ENCODE assay signal across 8 cellular contexts in the genomic region with DNA sequence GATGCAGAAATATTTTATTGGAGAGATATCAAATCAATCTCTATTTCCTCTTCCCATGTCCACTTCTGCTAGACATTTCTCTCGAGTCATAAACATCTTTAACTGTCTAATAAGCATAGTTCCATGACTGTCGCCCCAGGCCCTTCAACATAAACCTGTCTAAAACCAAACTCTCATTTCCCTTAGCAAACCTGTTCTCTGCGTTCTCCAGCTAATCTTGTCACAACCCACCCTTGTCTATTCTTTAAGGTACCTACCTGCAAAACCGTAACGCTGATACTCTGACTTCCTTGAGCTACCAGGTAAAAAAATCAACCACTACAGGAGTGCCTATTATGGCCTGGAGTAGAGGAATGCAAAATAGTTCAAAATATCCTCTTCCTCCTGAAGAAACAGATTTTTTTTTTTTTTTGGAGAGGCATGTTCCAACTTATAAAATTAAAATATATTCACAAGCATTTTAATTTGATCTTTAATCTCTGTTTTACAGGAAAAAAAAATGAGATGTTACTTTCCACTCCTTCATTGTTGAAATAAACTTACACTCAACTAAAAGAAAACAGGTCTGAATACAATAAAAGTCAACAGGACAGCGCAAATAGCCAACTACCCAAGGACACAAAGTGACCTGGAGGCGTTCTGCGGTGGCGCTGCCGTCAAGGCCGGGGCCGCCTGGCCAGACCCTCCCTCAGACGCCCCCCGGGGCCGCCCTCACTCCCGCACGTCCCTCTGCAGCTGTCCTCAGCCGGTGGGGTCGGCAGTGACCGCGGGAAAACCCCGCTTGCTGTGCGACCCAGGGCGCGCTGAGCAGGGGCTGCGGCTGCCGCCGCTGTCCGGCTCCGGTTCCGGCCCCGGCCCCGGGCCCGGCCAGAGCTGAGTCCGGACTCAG. TPM values are rescaled to one million over a fixed set of nuclear protein-coding genes. Genes with fewer than 3 reads are reported as not detected.
DNase-seq lines count a peak whose midpoint lies in the region; ATAC-seq and TF ChIP-seq lines count a peak whose summit lies in the region.

No MANE protein-coding gene starts in this region.

- H3K27ac Mint-ChIP-seq in activated CD4-positive, alpha-beta T cell treated with anti-CD3 and anti-CD28 coated beads, Interleukin-2, amount 10 ng/mL, durations not matched to agents 7 days and 5 days: peak overlapping the region; percentile 99
- peak overlapping the region; percentile 90 for H3K27ac Mint-ChIP-seq in GM23338
- peak overlapping the region; percentile 79 for H3K27ac Mint-ChIP-seq in activated naive CD4-positive, alpha-beta T cell treated with anti-CD3 and anti-CD28 coated beads, Interleukin-2, amount 50 U/mL, for 24 hours

- H3K36me3 Mint-ChIP-seq in activated CD4-positive, alpha-beta T cell treated with anti-CD3 and anti-CD28 coated beads, Interleukin-2, amount 10 ng/mL, durations not matched to agents 7 days and 5 days (ENCODE audit: low read depth): peaks cover 58% of the 10 kb centered on the region
- H3K36me3 Mint-ChIP-seq in GM23338 (ENCODE audit: low read depth): peaks cover 45% of the 10 kb centered on the region
- peaks cover 26% of the 10 kb centered on the region for H3K36me3 Mint-ChIP-seq in activated naive CD4-positive, alpha-beta T cell treated with anti-CD3 and anti-CD28 coated beads, Interleukin-2, amount 50 U/mL, for 24 hours

- 1 to 2% methylated on average over 35 of the region's 35 CpGs for WGBS in sigmoid colon, 2 donors

- peak; percentile 15 for DNase-seq in activated CD4-positive, alpha-beta T cell treated with anti-CD3 and anti-CD28 coated beads, Interleukin-2, amount 10 ng/mL, durations not matched to agents 7 days and 5 days
- no peak for DNase-seq in activated CD4-positive, alpha-beta T cell treated with anti-CD3 and anti-CD28 coated beads, Interleukin-2, amount 50 U/mL, for 48 hours
- DNase-seq in GM23338 (ENCODE audit: low spot score) (peak; percentile 59), Karpas-422 (peak; percentile 66), right atrium auricular region (ENCODE audit: low spot score) (no peak), sigmoid colon (peak; percentile 63), NCI-H1436 treated with DMSO at 0.1 percent for 48 hours (lab: John Stamatoyannopoulos, UW) (no peak)

- peaks cover 19% of the 10 kb centered on the region for H3K4me1 ChIP-seq in GM23338 (ENCODE audit: insufficient read depth)
- peaks cover 38% of the 10 kb centered on the region for H3K4me1 ChIP-seq in Karpas-422 (ENCODE audit: low read length)
- peaks cover 0 to 37% of the 10 kb centered on the region in 2 donors for H3K4me1 ChIP-seq in right atrium auricular region
- peaks cover 3 to 31% (median 22%) of the 10 kb centered on the region in 4 donors for H3K4me1 ChIP-seq in sigmoid colon

- H3K9me2 ChIP-seq in GM23338 (ENCODE audit: insufficient read depth) (no peaks in the 10 kb centered on the region), Karpas-422 (replicated peaks; ENCODE audit: insufficient read depth, low read length) (no peaks in the 10 kb centered on the region)

- TF ChIP-seq EP300 in sigmoid colon (IDR thresholded peaks at IDR 0.05): no peak

- H3F3A ChIP-seq in GM23338 (replicated peaks; ENCODE audit: low read depth): peaks cover 6% of the 10 kb centered on the region; the same call in 1 of the 2 replicates

- TF ChIP-seq POLR2A in sigmoid colon (IDR thresholded peaks at IDR 0.05): no peak

- H3K9ac ChIP-seq in Karpas-422 (ENCODE audit: low read length): peak overlapping the region; percentile 96

- peaks cover 16% of the 10 kb centered on the region for H3K36me3 ChIP-seq in GM23338 (ENCODE audit: insufficient read depth)
- peaks cover 51% of the 10 kb centered on the region for H3K36me3 ChIP-seq in Karpas-422 (ENCODE audit: insufficient read depth, low read length)
- no peaks in the 10 kb centered on the region for H3K36me3 ChIP-seq in right atrium auricular region
- peaks cover 0 to 4% (median 0%) of the 10 kb centered on the region in 4 donors for H3K36me3 ChIP-seq in sigmoid colon

- H2AFZ ChIP-seq in GM23338 (peak overlapping the region; percentile 20; the same call in 1 of the 2 replicates), Karpas-422 (ENCODE audit: low read length) (peak overlapping the region; percentile 10)

- peaks cover 18% of the 10 kb centered on the region for H3K9me3 Mint-ChIP-seq in activated CD4-positive, alpha-beta T cell treated with anti-CD3 and anti-CD28 coated beads, Interleukin-2, amount 10 ng/mL, durations not matched to agents 7 days and 5 days
- peaks cover 21% of the 10 kb centered on the region for H3K9me3 Mint-ChIP-seq in GM23338
- peaks cover 6% of the 10 kb centered on the region for H3K9me3 Mint-ChIP-seq in activated naive CD4-positive, alpha-beta T cell treated with anti-CD3 and anti-CD28 coated beads, Interleukin-2, amount 50 U/mL, for 24 hours

- H3K4me2 ChIP-seq in GM23338: peak overlapping the region; percentile 89
- H3K4me2 ChIP-seq in Karpas-422 (ENCODE audit: low read depth, low read length, poor library complexity, severe bottlenecking): peak overlapping the region; percentile 72

- peak overlapping the region; percentile 77 for H3K4me3 Mint-ChIP-seq in activated CD4-positive, alpha-beta T cell treated with anti-CD3 and anti-CD28 coated beads, Interleukin-2, amount 10 ng/mL, durations not matched to agents 7 days and 5 days
- peak overlapping the region; percentile 78 for H3K4me3 Mint-ChIP-seq in GM23338
- H3K4me3 Mint-ChIP-seq in activated naive CD4-positive, alpha-beta T cell treated with anti-CD3 and anti-CD28 coated beads, Interleukin-2, amount 50 U/mL, for 24 hours: peak overlapping the region; percentile 96

- CTCF ChIA-PET in activated CD4-positive, alpha-beta T cell treated with anti-CD3 and anti-CD28 coated beads, Interleukin-2, amount 10 ng/mL, durations not matched to agents 7 days and 5 days (lab: Charles Lee): interaction anchor here (0.6 to 1.0 kb wide), 4 partner anchors 11 to 35 kb away, joined by 3 to 8 read pairs (median 4); no protein-coding TSS in a partner anchor

- H3K27me3 Mint-ChIP-seq in activated CD4-positive, alpha-beta T cell treated with anti-CD3 and anti-CD28 coated beads, Interleukin-2, amount 10 ng/mL, durations not matched to agents 7 days and 5 days: no peaks in the 10 kb centered on the region
- peaks cover 3% of the 10 kb centered on the region for H3K27me3 Mint-ChIP-seq in GM23338 (ENCODE audit: insufficient read depth, low read depth, poor library complexity)
- no peaks in the 10 kb centered on the region for H3K27me3 Mint-ChIP-seq in activated naive CD4-positive, alpha-beta T cell treated with anti-CD3 and anti-CD28 coated beads, Interleukin-2, amount 50 U/mL, for 24 hours

- H3K4me1 Mint-ChIP-seq in activated CD4-positive, alpha-beta T cell treated with anti-CD3 and anti-CD28 coated beads, Interleukin-2, amount 10 ng/mL, durations not matched to agents 7 days and 5 days: peaks cover 48% of the 10 kb centered on the region
- peaks cover 20% of the 10 kb centered on the region for H3K4me1 Mint-ChIP-seq in GM23338
- peaks cover 49% of the 10 kb centered on the region for H3K4me1 Mint-ChIP-seq in activated naive CD4-positive, alpha-beta T cell treated with anti-CD3 and anti-CD28 coated beads, Interleukin-2, amount 50 U/mL, for 24 hours

- H3K79me2 ChIP-seq in GM23338 (replicated peaks; ENCODE audit: insufficient read depth): peaks cover 83% of the 10 kb centered on the region
- H3K79me2 ChIP-seq in Karpas-422 (ENCODE audit: low read length): peaks cover 96% of the 10 kb centered on the region

- H3K27ac ChIP-seq in GM23338 (ENCODE audit: low read depth): peak overlapping the region; percentile 99
- H3K27ac ChIP-seq in Karpas-422 (ENCODE audit: low read length): peak overlapping the region; percentile 80
- peak overlapping the region; percentile 92 to 97 for H3K27ac ChIP-seq in right atrium auricular region
- H3K27ac ChIP-seq in sigmoid colon: peak overlapping the region; percentile 89 to 96 (median 94)

- POLR2A ChIA-PET in activated CD4-positive, alpha-beta T cell treated with anti-CD3 and anti-CD28 coated beads, Interleukin-2, amount 10 ng/mL, durations not matched to agents 7 days and 5 days (lab: Charles Lee): no interaction called here

- no peaks in the 10 kb centered on the region; the same call in 1 of the 2 replicates for H3K9me3 ChIP-seq in Karpas-422 (ENCODE audit: low read length)
- peaks cover 0 to 16% of the 10 kb centered on the region in 2 donors for H3K9me3 ChIP-seq in right atrium auricular region
- H3K9me3 ChIP-seq in sigmoid colon: peaks cover 0 to 5% (median 3%) of the 10 kb centered on the region in 4 donors

- H3K4me3 ChIP-seq in GM23338 (peak overlapping the region; percentile 70), Karpas-422 (ENCODE audit: low read length) (peak overlapping the region; percentile 71), right atrium auricular region (peak overlapping the region; percentile 63 to 93), sigmoid colon (peak overlapping the region; percentile 77 to 89 (median 87))

- no peak for TF ChIP-seq CTCF in GM23338 (conservative IDR thresholded peaks at IDR 0.05; ENCODE audit: low read depth in 2 of 2)
- TF ChIP-seq CTCF in right atrium auricular region (IDR thresholded peaks at IDR 0.05): peak in 1 of 2 donors; percentile 14
- no peak for TF ChIP-seq CTCF in sigmoid colon (IDR thresholded peaks at IDR 0.05)

- no peaks in the 10 kb centered on the region for H3K27me3 ChIP-seq in GM23338 (ENCODE audit: insufficient read depth)
- no peaks in the 10 kb centered on the region for H3K27me3 ChIP-seq in Karpas-422 (ENCODE audit: low read length)
- no peaks in the 10 kb centered on the region for H3K27me3 ChIP-seq in right atrium auricular region
- no peaks in the 10 kb centered on the region for H3K27me3 ChIP-seq in sigmoid colon

- intact Hi-C loops in sigmoid colon (cut with DNase I): loop anchor here (5.0 kb wide), 2 partner anchors 57 to 723 kb away; partner anchors contain the start of genes ADAM22 and DMTF1

- ATAC-seq in GM23338: peak; percentile 48

- peaks cover 4% of the 10 kb centered on the region; the same call in 1 of the 2 replicates for H4K20me1 ChIP-seq in GM23338 (replicated peaks; ENCODE audit: insufficient read depth)
- H4K20me1 ChIP-seq in Karpas-422 (ENCODE audit: insufficient read depth, low read depth, low read length): no peaks in the 10 kb centered on the region; the same call in 1 of the 2 replicates

RNA-seq across cellular contexts. Expression of gene SLC25A40, which starts 0.8 kb away (rescaled TPM):
- total RNA-seq in activated CD4-positive, alpha-beta T cell treated with anti-CD3 and anti-CD28 coated beads, Interleukin-2, amount 10 ng/mL, durations not matched to agents 7 days and 5 days: 10 to 100 TPM; 49.7 to 55.7 TPM
- total RNA-seq in GM23338 (2014; rRNA removed; shearing (Covaris generic)): 15.7 and 30.7 TPM in 2 replicates
- polyA plus RNA-seq in GM23338 (2016; fragmentation: Nextera tagmentation; extraction: Ambion mirVana): 4.6 and 8.4 TPM in 2 replicates
- total RNA-seq in Karpas-422 (2014; rRNA removed; shearing (Covaris generic); ENCODE audit: low replicate concordance): 7.8 and 54.0 TPM in 2 replicates
- 10 to 100 TPM in 1 of 2 donors, 1 to 10 TPM in 1; 9.4 to 26.6 TPM for total RNA-seq in right atrium auricular region
- 10 to 100 TPM; 17.4 to 46.8 (median 21.9) TPM for total RNA-seq in sigmoid colon
- 10 to 100 TPM in 2 of 3 donors, 1 to 10 TPM in 1; 9.6 to 17.1 (median 12.1) TPM for polyA plus RNA-seq in sigmoid colon

RNA-seq across cellular contexts. Expression of gene DBF4, which starts 0.9 kb away (rescaled TPM):
- total RNA-seq in activated CD4-positive, alpha-beta T cell treated with anti-CD3 and anti-CD28 coated beads, Interleukin-2, amount 10 ng/mL, durations not matched to agents 7 days and 5 days: 10 to 100 TPM; 68.8 to 75.7 TPM
- 62.6 and 67.4 TPM in 2 replicates for total RNA-seq in GM23338 (2014; rRNA removed; shearing (Covaris generic))
- polyA plus RNA-seq in GM23338 (2016; fragmentation: Nextera tagmentation; extraction: Ambion mirVana) (77.2 and 91.5 TPM in 2 replicates), sigmoid colon (10 to 100 TPM in 2 of 3 donors, 1 to 10 TPM in 1; 5.4 to 13.7 (median 12.5) TPM)
- total RNA-seq in Karpas-422 (2014; rRNA removed; shearing (Covaris generic); ENCODE audit: low replicate concordance): 61.3 and 70.7 TPM in 2 replicates
- total RNA-seq in right atrium auricular region (1 to 10 TPM; 1.6 to 2.2 TPM), sigmoid colon (1 to 10 TPM; 2.3 to 6.4 (median 3.0) TPM)

RNA-seq across cellular contexts. Expression of gene ADAM22, which starts 58.7 kb away (rescaled TPM):
- total RNA-seq in activated CD4-positive, alpha-beta T cell treated with anti-CD3 and anti-CD28 coated beads, Interleukin-2, amount 10 ng/mL, durations not matched to agents 7 days and 5 days: 1 to 10 TPM in 1 of 2 experiments, under 1 TPM in 1; 0.96 to 1.1 TPM
- 17.6 and 18.7 TPM in 2 replicates for total RNA-seq in GM23338 (2014; rRNA removed; shearing (Covaris generic))
- polyA plus RNA-seq in GM23338 (2016; fragmentation: Nextera tagmentation; extraction: Ambion mirVana) (2.7 and 2.8 TPM in 2 replicates), sigmoid colon (1 to 10 TPM in 1 of 3 donors, under 1 TPM in 2; under 0.01 to 1.0 (median 0.23) TPM)
- 2.2 and 6.1 TPM in 2 replicates for total RNA-seq in Karpas-422 (2014; rRNA removed; shearing (Covaris generic); ENCODE audit: low replicate concordance)
- total RNA-seq in right atrium auricular region (1 to 10 TPM; 1.9 to 3.9 TPM), sigmoid colon (1 to 10 TPM; 1.4 to 3.5 (median 1.9) TPM)

Comparison
In these comparisons a context has a peak if more than half of its experiments do, and no peak if none do; other contexts are left out.
1. DNase-seq: peak in activated CD4-positive, alpha-beta T cell treated with anti-CD3 and anti-CD28 coated beads, Interleukin-2, amount 10 ng/mL, durations not matched to agents 7 days and 5 days (single experiment), GM23338 (single experiment), Karpas-422 (single experiment) and sigmoid colon (single experiment); none in activated CD4-positive, alpha-beta T cell treated with anti-CD3 and anti-CD28 coated beads, Interleukin-2, amount 50 U/mL, for 48 hours (0 of 2), right atrium auricular region (single experiment) and NCI-H1436 treated with DMSO at 0.1 percent for 48 hours (single experiment).
2. Peak in every context shown above with its lines, with median percentiles within 50 percentile points of each other: H3K27ac Mint-ChIP-seq, H3K4me3 Mint-ChIP-seq, H3K27ac ChIP-seq and H3K4me3 ChIP-seq.